In genomic region chr16:3188925-3189825, GRCh38 we compare ENCODE assay signal across 9 cellular contexts. TPM values are rescaled to one million over a fixed set of nuclear protein-coding genes. Genes with fewer than 3 reads are reported as not detected.
DNase-seq lines count a peak whose midpoint lies in the region; ATAC-seq and TF ChIP-seq lines count a peak whose summit lies in the region.
"Had no signal": no experiment of that assay in that cellular context is flagged by ENCODE, and none has a peak within 500 bp of the region (broad histone marks: within the 10 kb centered on the region; RNA-seq: fewer than 3 reads in every experiment).

No MANE protein-coding gene starts in this region.

- H3K9me3 Mint-ChIP-seq in brain: peaks cover 0 to 19% (median 12%) of the 10 kb centered on the region in 5 experiments

- H3K36me3 ChIP-seq in A673 (ENCODE audit: insufficient read depth, low read length, poor library complexity, severe bottlenecking) (no peaks in the 10 kb centered on the region), lower lobe of right lung (no peaks in the 10 kb centered on the region)

- H3K4me1 Mint-ChIP-seq in brain: peaks cover 40% of the 10 kb centered on the region

- ATAC-seq in lower lobe of right lung (peak; percentile 21 to 34), GM21786 (IDR thresholded peaks at IDR 0.05; ENCODE audit: unreplicated experiment) (no peak), HG02610 (IDR thresholded peaks at IDR 0.05; ENCODE audit: unreplicated experiment) (no peak)

- H3K36me3 Mint-ChIP-seq in brain: no peaks in the 10 kb centered on the region

- H3K27me3 Mint-ChIP-seq in brain: peaks cover 97% of the 10 kb centered on the region

- no peaks in the 10 kb centered on the region for H3K27me3 ChIP-seq in A673 (replicated peaks; ENCODE audit: insufficient read depth, low read depth, low read length, poor library complexity)
- peaks cover 100% of the 10 kb centered on the region for H3K27me3 ChIP-seq in lower lobe of right lung (ENCODE audit: low read depth)

- H3K27ac ChIP-seq in A673 (ENCODE audit: low read depth, low read length, poor library complexity, severe bottlenecking) (peak overlapping the region; percentile 24), lower lobe of right lung (no peak overlapping the region)

- peak overlapping the region; percentile 93 to 99 (median 97) for H3K4me3 Mint-ChIP-seq in brain

- H3K4me1 ChIP-seq in A673 (ENCODE audit: insufficient read depth, low read length, poor library complexity, severe bottlenecking) (peaks cover 16% of the 10 kb centered on the region), lower lobe of right lung (peaks cover 18% of the 10 kb centered on the region)

- peak overlapping the region; percentile 75 for H3K4me3 ChIP-seq in A673 (ENCODE audit: low read depth, low read length, poor library complexity, severe bottlenecking)
- H3K4me3 ChIP-seq in GM12864 (ENCODE audit: low read depth, low read length): peak overlapping the region; percentile 57
- peak overlapping the region; percentile 23 for H3K4me3 ChIP-seq in lower lobe of right lung

- intact Hi-C loops in A673 (cut with micrococcal nuclease; ENCODE audit: unreplicated experiment) (loop anchor here (2.0 kb wide), 2 partner anchors 38 to 312 kb away; partner anchors contain the start of gene CLUAP1), lower lobe of right lung (cut with DNase I) (no loop called here)

- CTCF ChIA-PET in A673 (lab: Charles Lee): interaction anchor here (0.6 kb wide), 1 partner anchor 214 kb away, joined by 3 read pairs; no protein-coding TSS in a partner anchor

- DNase-seq in A673 (ENCODE audit: low spot score) (peak; percentile 89), GM12864 (ENCODE audit: low read depth) (no peak), lower lobe of right lung (no peak), SW 1271 (lab: John Stamatoyannopoulos, UW) (no peak)

- peak overlapping the region; percentile 45 to 93 (median 87) for H3K27ac Mint-ChIP-seq in brain

- no peaks in the 10 kb centered on the region for H3K9me3 ChIP-seq in A673 (ENCODE audit: low read depth, low read length, poor library complexity, severe bottlenecking)
- H3K9me3 ChIP-seq in lower lobe of right lung: no peaks in the 10 kb centered on the region

- POLR2A ChIA-PET in A673 (lab: Charles Lee; ENCODE audit: low non-redundant PET): no interaction called here

- TF ChIP-seq CTCF in A673 (conservative IDR thresholded peaks at IDR 0.05; ENCODE audit: low read depth, low read length) (no peak), GM12864 (IDR thresholded peaks at IDR 0.05; ENCODE audit: low read depth, low read length, missing control alignments) (no peak), brain (conservative IDR thresholded peaks at IDR 0.05) (no peak), lower lobe of right lung (IDR thresholded peaks at IDR 0.05) (no peak)

- no TSS peak for BruUV-seq in A673 (replicated peaks; lab: Mats Ljungman, UMichigan)

TF ChIP-seq in PFSK-1, 5 proteins besides CTCF, POLR2A, EP300 and RAD21:
- TF ChIP-seq FOXP2 (optimal IDR thresholded peaks at IDR 0.05; ENCODE audit: borderline replicate concordance, extremely low read depth, extremely low read length, insufficient read depth): no peak
- 0 out of 2 replicates have a peak, but pooled peaks have one; percentile 18 for TF ChIP-seq SIN3A (IDR thresholded peaks at IDR 0.05; ENCODE audit: borderline replicate concordance, insufficient read depth, low read length)

RNA-seq across cellular contexts. Expression of gene OR1F1, which starts 1.2 kb away (rescaled TPM):
- total RNA-seq in A673 (2021): not detected in 2 replicates
- polyA plus RNA-seq in PFSK-1 (2012; ENCODE audit: insufficient read length, low read depth): not detected
- not detected for polyA plus RNA-seq in brain (ENCODE audit: insufficient read depth, low read depth, low replicate concordance)
- not detected for total RNA-seq in lower lobe of right lung
- total RNA-seq: liver had no signal
- polyA plus RNA-seq: liver had no signal

RNA-seq across cellular contexts. Expression of gene ZNF200, which starts 45.8 kb away (rescaled TPM):
- total RNA-seq in A673 (2021) (10.8 and 13.0 TPM in 2 replicates), lower lobe of right lung (12.0 TPM)
- 4.6 TPM for polyA plus RNA-seq in PFSK-1 (2012; ENCODE audit: insufficient read length, low read depth)
- 3.5 TPM for polyA plus RNA-seq in brain (ENCODE audit: insufficient read depth, low read depth, low replicate concordance)

RNA-seq across cellular contexts. Expression of gene ZNF213, which starts 54.3 kb away (rescaled TPM):
- total RNA-seq in A673 (2021): 16.0 and 16.1 TPM in 2 replicates
- 10.4 TPM for polyA plus RNA-seq in PFSK-1 (2012; ENCODE audit: insufficient read length, low read depth)
- polyA plus RNA-seq in brain (ENCODE audit: insufficient read depth, low read depth, low replicate concordance): 30.4 TPM
- 10.2 TPM for total RNA-seq in lower lobe of right lung

Comparison
In these comparisons a context has a peak if more than half of its experiments do, and no peak if none do; other contexts are left out.
1. H3K4me3 ChIP-seq: peak in every context shown above with its lines; median percentile 75 in A673; 57 in GM12864; 23 in lower lobe of right lung.
2. ATAC-seq: peak in lower lobe of right lung (2 of 2); none in GM21786 (single experiment) and HG02610 (single experiment).